ENCODE assay signal across 1 cellular context in the genomic region with DNA sequence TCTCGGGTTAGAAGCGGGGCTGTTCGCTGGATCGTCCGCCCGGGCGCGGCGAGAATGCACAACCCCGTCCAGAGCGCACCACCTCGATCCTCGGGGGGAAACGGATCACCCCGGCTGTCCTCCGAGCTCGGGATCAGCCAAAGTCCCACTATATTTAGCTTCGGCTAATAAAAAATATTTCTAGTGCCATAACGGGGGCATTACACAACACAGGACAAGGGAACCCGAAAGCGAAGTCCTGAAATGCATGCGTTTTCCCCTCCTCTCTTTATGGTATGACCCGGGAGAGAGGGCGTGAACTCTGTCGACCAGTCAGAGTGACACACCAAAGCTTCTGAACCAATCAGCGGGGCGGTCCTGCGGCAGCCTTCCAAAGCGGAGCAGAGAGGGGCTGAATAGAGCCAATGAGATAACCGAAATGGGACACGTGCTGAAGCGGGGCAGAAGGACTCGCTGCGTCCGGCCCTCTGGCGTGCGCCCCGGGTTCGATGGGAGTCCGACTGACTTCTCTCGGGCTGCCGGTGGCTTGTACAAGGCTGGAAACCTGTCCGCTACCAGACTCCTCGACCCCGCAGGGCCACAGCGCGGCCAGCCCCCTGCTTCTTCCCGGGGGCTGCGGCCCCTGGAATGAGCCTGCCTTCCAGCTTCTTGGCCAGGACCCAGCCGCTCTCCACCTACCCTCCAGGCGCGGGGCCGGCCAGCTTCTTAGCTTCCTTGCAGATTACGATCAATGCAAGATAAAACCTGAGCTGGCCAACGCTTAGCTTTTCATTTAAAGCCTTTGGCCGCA.
TF ChIP-seq lines count a peak whose summit lies in the region.

A gene with protein sequence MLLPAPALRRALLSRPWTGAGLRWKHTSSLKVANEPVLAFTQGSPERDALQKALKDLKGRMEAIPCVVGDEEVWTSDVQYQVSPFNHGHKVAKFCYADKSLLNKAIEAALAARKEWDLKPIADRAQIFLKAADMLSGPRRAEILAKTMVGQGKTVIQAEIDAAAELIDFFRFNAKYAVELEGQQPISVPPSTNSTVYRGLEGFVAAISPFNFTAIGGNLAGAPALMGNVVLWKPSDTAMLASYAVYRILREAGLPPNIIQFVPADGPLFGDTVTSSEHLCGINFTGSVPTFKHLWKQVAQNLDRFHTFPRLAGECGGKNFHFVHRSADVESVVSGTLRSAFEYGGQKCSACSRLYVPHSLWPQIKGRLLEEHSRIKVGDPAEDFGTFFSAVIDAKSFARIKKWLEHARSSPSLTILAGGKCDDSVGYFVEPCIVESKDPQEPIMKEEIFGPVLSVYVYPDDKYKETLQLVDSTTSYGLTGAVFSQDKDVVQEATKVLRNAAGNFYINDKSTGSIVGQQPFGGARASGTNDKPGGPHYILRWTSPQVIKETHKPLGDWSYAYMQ (minus strand): TSS at position 33 of the 790 bp plus-strand sequence. CDS start 32 bp downstream, at position 1.

TF ChIP-seq in K562, 482 proteins besides CTCF, POLR2A, EP300 and RAD21 (continued from another document and continues in another):
- TF ChIP-seq, protein P1, sequence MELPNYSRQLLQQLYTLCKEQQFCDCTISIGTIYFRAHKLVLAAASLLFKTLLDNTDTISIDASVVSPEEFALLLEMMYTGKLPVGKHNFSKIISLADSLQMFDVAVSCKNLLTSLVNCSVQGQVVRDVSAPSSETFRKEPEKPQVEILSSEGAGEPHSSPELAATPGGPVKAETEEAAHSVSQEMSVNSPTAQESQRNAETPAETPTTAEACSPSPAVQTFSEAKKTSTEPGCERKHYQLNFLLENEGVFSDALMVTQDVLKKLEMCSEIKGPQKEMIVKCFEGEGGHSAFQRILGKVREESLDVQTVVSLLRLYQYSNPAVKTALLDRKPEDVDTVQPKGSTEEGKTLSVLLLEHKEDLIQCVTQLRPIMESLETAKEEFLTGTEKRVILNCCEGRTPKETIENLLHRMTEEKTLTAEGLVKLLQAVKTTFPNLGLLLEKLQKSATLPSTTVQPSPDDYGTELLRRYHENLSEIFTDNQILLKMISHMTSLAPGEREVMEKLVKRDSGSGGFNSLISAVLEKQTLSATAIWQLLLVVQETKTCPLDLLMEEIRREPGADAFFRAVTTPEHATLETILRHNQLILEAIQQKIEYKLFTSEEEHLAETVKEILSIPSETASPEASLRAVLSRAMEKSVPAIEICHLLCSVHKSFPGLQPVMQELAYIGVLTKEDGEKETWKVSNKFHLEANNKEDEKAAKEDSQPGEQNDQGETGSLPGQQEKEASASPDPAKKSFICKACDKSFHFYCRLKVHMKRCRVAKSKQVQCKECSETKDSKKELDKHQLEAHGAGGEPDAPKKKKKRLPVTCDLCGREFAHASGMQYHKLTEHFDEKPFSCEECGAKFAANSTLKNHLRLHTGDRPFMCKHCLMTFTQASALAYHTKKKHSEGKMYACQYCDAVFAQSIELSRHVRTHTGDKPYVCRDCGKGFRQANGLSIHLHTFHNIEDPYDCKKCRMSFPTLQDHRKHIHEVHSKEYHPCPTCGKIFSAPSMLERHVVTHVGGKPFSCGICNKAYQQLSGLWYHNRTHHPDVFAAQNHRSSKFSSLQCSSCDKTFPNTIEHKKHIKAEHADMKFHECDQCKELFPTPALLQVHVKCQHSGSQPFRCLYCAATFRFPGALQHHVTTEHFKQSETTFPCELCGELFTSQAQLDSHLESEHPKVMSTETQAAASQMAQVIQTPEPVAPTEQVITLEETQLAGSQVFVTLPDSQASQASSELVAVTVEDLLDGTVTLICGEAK (IDR thresholded peaks at IDR 0.05): no peak
- TF ChIP-seq, protein P1 (CRISPR knock-in tag; IDR thresholded peaks at IDR 0.05): no peak
- TF ChIP-seq DACH1 (IDR thresholded peaks at IDR 0.05; ENCODE audit: partially characterized antibody) (no peak), XRCC4 (IDR thresholded peaks at IDR 0.05; ENCODE audit: extremely low read depth, insufficient read depth, insufficient read length) (no peak), POLR2AphosphoS5 (IDR thresholded peaks at IDR 0.05; ENCODE audit: control insufficient read depth, insufficient read depth, low read depth, low read length) (peak; percentile 66), MYBL2 (IDR thresholded peaks at IDR 0.05; ENCODE audit: low read depth) (no peak), MYBL2 (CRISPR knock-in tag; IDR thresholded peaks at IDR 0.05; ENCODE audit: borderline replicate concordance) (no peak), ADNP (tag; IDR thresholded peaks at IDR 0.05) (no peak), MXI1 (IDR thresholded peaks at IDR 0.05; ENCODE audit: low read depth, low read length) (no peak), NCOA1 (IDR thresholded peaks at IDR 0.05; ENCODE audit: low read depth) (no peak), PYGO2 (tag; IDR thresholded peaks at IDR 0.05) (no peak), ZNF77 (CRISPR knock-in tag; IDR thresholded peaks at IDR 0.05) (no peak), RNF2 (IDR thresholded peaks at IDR 0.05) (peak; percentile 92), NR4A1 (CRISPR knock-in tag; IDR thresholded peaks at IDR 0.05) (peak; percentile 51; the same call in 1 of the 2 replicates), NR4A1 (tag; IDR thresholded peaks at IDR 0.05) (no peak), YBX1 (IDR thresholded peaks at IDR 0.05) (no peak), TGIF2 (CRISPR knock-in tag; IDR thresholded peaks at IDR 0.05) (0 out of 2 replicates have a peak, but pooled peaks have one; percentile 80), ZNF699 (CRISPR knock-in tag; IDR thresholded peaks at IDR 0.05; ENCODE audit: insufficient replicate concordance) (no peak), GATAD2A (IDR thresholded peaks at IDR 0.05) (0 out of 2 replicates have a peak, but pooled peaks have one; percentile 35)
- TF ChIP-seq, protein P2, sequence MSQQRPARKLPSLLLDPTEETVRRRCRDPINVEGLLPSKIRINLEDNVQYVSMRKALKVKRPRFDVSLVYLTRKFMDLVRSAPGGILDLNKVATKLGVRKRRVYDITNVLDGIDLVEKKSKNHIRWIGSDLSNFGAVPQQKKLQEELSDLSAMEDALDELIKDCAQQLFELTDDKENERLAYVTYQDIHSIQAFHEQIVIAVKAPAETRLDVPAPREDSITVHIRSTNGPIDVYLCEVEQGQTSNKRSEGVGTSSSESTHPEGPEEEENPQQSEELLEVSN (IDR thresholded peaks at IDR 0.05; ENCODE audit: borderline replicate concordance in 1 of 2, extremely low read depth in 1 of 2, insufficient read depth in 1 of 2, insufficient read length in 1 of 2, low read depth in 1 of 2, low read length in 1 of 2, poor library complexity in 1 of 2, severe bottlenecking in 1 of 2): peak; percentile 97 to 99
- TF ChIP-seq, protein P3, sequence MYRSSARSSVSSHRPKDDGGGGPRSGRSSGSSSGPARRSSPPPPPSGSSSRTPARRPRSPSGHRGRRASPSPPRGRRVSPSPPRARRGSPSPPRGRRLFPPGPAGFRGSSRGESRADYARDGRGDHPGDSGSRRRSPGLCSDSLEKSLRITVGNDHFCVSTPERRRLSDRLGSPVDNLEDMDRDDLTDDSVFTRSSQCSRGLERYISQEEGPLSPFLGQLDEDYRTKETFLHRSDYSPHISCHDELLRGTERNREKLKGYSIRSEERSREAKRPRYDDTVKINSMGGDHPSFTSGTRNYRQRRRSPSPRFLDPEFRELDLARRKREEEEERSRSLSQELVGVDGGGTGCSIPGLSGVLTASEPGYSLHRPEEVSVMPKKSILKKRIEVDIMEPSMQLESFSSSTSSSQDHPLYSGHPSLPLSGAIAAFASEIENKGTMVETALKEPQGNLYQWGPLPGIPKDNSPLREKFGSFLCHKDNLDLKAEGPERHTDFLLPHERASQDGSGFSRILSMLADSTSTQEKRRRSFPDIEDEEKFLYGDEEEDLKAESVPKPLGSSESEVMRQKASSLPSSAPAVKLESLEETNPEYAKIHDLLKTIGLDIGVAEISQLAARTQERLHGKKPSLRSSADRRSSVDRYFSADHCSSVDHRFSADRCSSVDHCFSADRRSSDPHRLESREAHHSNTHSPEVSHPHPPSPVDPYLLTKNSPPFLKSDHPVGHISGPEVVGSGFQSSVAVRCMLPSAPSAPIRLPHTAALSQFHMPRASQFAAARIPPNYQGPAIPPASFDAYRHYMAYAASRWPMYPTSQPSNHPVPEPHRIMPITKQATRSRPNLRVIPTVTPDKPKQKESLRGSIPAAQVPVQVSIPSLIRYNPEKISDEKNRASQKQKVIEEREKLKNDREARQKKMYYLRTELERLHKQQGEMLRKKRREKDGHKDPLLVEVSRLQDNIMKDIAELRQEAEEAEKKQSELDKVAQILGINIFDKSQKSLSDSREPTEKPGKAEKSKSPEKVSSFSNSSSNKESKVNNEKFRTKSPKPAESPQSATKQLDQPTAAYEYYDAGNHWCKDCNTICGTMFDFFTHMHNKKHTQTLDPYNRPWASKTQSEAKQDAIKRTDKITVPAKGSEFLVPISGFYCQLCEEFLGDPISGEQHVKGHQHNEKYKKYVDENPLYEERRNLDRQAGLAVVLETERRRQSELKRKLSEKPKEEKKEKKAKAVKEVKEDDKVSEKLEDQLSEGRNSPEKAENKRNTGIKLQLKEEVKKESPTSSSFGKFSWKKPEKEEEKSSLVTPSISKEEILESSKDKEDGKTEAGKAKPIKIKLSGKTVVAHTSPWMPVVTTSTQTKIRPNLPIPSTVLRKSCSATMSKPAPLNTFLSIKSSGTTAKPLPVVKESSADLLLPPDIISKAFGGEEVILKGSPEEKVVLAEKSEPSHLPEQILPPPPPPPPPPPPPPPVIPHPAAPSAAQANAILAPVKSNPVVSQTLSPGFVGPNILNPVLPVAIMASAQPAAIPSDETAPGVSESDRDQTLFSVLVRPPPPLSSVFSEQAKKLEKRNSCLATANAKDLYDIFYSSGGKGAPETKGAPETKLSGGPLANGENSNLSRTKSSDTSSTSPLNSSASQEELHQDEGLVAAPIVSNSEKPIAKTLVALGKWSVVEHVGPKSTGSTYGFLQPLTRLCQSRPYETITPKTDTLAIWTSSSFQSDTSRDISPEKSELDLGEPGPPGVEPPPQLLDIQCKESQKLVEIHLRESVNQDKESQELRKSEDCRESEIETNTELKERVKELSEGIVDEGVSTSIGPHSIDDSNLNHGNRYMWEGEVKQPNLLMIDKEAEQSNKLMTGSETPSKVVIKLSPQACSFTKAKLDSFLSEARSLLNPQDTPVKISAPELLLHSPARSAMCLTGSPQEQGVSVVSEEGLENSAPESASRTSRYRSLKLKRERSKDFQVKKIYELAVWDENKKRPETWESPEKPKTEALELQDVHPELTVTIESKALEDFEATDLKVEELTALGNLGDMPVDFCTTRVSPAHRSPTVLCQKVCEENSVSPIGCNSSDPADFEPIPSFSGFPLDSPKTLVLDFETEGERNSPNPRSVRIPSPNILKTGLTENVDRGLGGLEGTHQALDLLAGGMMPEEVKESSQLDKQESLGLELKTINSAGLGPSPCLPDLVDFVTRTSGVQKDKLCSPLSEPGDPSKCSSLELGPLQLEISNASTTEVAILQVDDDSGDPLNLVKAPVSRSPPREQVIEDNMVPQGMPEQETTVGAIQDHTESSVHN (IDR thresholded peaks at IDR 0.05; ENCODE audit: borderline replicate concordance in 1 of 2, low read depth in 1 of 2): 0 out of 4 replicates have a peak, but pooled peaks of 1 of the 2 experiments have one; percentile 6
- TF ChIP-seq, protein P4, sequence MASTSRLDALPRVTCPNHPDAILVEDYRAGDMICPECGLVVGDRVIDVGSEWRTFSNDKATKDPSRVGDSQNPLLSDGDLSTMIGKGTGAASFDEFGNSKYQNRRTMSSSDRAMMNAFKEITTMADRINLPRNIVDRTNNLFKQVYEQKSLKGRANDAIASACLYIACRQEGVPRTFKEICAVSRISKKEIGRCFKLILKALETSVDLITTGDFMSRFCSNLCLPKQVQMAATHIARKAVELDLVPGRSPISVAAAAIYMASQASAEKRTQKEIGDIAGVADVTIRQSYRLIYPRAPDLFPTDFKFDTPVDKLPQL (IDR thresholded peaks at IDR 0.05; ENCODE audit: extremely low read depth, insufficient read length): peak; percentile 30
- TF ChIP-seq, protein P5, sequence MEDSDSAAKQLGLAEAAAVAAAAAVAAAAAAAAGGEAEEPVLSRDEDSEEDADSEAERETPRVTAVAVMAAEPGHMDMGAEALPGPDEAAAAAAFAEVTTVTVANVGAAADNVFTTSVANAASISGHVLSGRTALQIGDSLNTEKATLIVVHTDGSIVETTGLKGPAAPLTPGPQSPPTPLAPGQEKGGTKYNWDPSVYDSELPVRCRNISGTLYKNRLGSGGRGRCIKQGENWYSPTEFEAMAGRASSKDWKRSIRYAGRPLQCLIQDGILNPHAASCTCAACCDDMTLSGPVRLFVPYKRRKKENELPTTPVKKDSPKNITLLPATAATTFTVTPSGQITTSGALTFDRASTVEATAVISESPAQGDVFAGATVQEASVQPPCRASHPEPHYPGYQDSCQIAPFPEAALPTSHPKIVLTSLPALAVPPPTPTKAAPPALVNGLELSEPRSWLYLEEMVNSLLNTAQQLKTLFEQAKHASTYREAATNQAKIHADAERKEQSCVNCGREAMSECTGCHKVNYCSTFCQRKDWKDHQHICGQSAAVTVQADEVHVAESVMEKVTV (CRISPR knock-in tag; IDR thresholded peaks at IDR 0.05): no peak
- TF ChIP-seq, protein P6, sequence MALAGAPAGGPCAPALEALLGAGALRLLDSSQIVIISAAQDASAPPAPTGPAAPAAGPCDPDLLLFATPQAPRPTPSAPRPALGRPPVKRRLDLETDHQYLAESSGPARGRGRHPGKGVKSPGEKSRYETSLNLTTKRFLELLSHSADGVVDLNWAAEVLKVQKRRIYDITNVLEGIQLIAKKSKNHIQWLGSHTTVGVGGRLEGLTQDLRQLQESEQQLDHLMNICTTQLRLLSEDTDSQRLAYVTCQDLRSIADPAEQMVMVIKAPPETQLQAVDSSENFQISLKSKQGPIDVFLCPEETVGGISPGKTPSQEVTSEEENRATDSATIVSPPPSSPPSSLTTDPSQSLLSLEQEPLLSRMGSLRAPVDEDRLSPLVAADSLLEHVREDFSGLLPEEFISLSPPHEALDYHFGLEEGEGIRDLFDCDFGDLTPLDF (CRISPR knock-in tag; IDR thresholded peaks at IDR 0.05): no peak; the same call in 1 of the 2 replicates
